In the genomic region with DNA sequence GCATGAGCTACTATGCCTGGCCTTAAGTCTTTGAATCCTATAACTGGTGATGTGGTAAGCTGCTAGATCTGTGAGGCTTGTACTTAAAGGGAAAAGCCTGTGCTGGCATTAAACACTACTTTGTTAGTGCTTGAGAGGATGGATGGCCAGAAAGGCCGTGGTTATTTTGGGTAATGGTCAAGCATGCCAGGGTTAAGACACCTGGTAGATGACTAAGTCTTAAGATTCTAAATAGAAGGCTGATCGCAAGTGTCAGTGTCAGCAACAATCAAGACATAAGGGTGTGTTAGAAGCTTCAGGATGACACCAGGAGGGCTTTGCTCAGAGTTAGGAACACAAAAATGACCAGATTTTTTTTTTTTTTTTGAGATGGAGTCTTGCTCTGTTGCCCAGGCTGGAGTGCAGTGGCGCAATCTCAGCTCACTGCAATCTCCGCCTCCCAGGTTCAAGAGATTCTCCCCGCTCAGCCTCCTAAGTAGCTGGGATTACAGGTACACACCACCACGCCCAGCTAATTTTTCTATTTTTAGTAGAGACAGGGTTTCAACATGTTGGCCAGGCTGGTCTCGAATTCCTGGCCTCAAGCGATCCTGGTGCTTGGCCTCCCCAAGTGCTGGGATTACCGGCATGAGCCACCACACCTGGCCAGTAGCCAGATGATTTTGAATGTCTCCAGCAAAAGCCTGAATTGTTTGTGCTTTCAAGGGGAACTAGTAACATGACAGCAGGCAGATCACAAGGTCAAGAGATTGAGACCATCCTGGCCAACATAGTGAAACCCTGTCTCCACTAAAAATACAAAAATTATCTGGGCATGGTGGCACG, we compare ENCODE assay signal across 2 cellular contexts. TPM values are rescaled to one million over a fixed set of nuclear protein-coding genes. Genes with fewer than 3 reads are reported as not detected.
"Had no signal": no experiment of that assay in that cellular context is flagged by ENCODE, and none has a peak within 500 bp of the region (broad histone marks: within the 10 kb centered on the region; RNA-seq: fewer than 3 reads in every experiment).

No MANE protein-coding gene starts in this region.

RNA-seq across cellular contexts. Expression of a gene that starts 41.7 kb away (rescaled TPM):
- total RNA-seq: HT-29, Right ventricle myocardium superior had no signal
